In the genomic region with DNA sequence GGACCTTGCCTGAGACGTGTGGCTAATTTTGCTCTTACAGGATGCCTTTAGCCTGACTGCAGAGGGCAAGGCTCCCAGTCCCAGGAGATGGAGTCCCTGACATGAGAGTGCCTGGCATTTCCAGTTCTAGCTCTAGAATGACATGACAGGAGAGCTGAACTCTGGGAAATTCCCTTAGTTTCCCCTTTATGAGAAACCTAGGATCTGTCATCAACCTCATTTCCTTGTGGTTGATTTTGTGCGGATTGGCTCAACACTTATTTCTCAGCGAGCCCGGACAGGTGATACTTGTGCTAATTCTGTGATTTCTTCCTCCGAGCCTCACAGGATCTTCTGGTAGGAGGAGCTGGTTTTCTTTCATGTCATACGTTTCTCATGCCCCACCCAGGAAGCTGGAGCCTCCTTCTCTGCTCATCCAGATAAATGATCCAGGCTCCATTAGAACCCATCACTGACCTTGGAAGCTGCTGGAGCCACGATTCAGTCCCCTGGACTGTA, we compare ENCODE assay signal across 37 cellular contexts. TPM values are rescaled to one million over a fixed set of nuclear protein-coding genes. Genes with fewer than 3 reads are reported as not detected.
"Had no signal": no experiment of that assay in that cellular context is flagged by ENCODE, and none has a peak within 500 bp of the region (broad histone marks: within the 10 kb centered on the region; RNA-seq: fewer than 3 reads in every experiment).

Gene IL36G (plus strand): TSS at position 448 of the 498 bp plus-strand sequence. CDS start 633 bp downstream, outside the sequence.

- H3K36me3 ChIP-seq: adrenal gland, cardiac muscle cell, colonic mucosa, heart right ventricle, lower lobe of right lung, ovary, prostate gland, sigmoid colon, thoracic aorta had no signal

- H3K27me3 Mint-ChIP-seq: activated naive CD8-positive, alpha-beta T cell treated with anti-CD3 and anti-CD28 coated beads for 36 hours had no signal

- H3K27ac ChIP-seq: adrenal gland, body of pancreas, cardiac muscle cell, colonic mucosa, heart right ventricle, lower lobe of right lung, ovary, prostate gland, sigmoid colon, thoracic aorta, VCaP had no signal

- H3K4me3 Mint-ChIP-seq: activated CD4-positive, alpha-beta T cell treated with anti-CD3 and anti-CD28 coated beads, Interleukin-2, amount 10 ng/mL, durations not matched to agents 7 days and 5 days; activated CD8-positive, alpha-beta T cell treated with anti-CD3 and anti-CD28 coated beads for 36 hours; activated naive CD8-positive, alpha-beta T cell treated with anti-CD3 and anti-CD28 coated beads for 36 hours; activated T-cell treated with anti-CD3 and anti-CD28 coated beads, Interleukin-2, amount 50 U/mL, for 4 hours; T-helper 1 cell treated with Interleukin-12 subunit alpha and Interleukin-12 subunit beta and Interleukin-4 antibody, amounts not matched to agents 30 μg/mL and 1 μg/mL, for 36 hours had no signal

- DNase-seq: activated CD4-positive, alpha-beta T cell treated with anti-CD3 and anti-CD28 coated beads, Interleukin-2, amount 10 ng/mL, durations not matched to agents 7 days and 5 days; activated CD8-positive, alpha-beta T cell treated with anti-CD3 and anti-CD28 coated beads for 36 hours; activated naive CD4-positive, alpha-beta T cell treated with Interleukin-2 at 50 U/mL for 16 hours; activated naive CD8-positive, alpha-beta T cell treated with anti-CD3 and anti-CD28 coated beads for 36 hours; activated T-cell treated with anti-CD3 and anti-CD28 coated beads, Interleukin-2, amount 50 U/mL, for 4 hours; adrenal gland; aorta; body of pancreas; cerebellar nuclear complex; colonic mucosa; effector memory CD4-positive, alpha-beta T cell; foreskin fibroblast; heart right ventricle; kidney glomerular epithelial cell; lower lobe of right lung; mucosa of descending colon; ovary; retina; sigmoid colon; SK-N-SH; small intestine; stimulated activated CD4-positive, alpha-beta T cell treated with anti-CD3 and anti-CD28 coated beads, Interleukin-4, amount 100 ng/mL, for 24 hours; stimulated activated naive CD4-positive, alpha-beta T cell; SW 1271; T-helper 9 cell; trophoblast cell had no signal

- H3K27me3 ChIP-seq: cardiac muscle cell, colonic mucosa, ovary, sigmoid colon had no signal

- H3K9me3 ChIP-seq: adrenal gland, body of pancreas, colonic mucosa, heart right ventricle, lower lobe of right lung, mucosa of descending colon, ovary, prostate gland, sigmoid colon, SK-N-SH, thoracic aorta had no signal

- H3K27ac Mint-ChIP-seq: activated CD4-positive, alpha-beta T cell treated with anti-CD3 and anti-CD28 coated beads, Interleukin-2, amount 10 ng/mL, durations not matched to agents 7 days and 5 days; activated CD8-positive, alpha-beta T cell treated with anti-CD3 and anti-CD28 coated beads for 36 hours; activated naive CD8-positive, alpha-beta T cell treated with anti-CD3 and anti-CD28 coated beads for 36 hours; activated T-helper 2 cell treated with anti-CD3 and anti-CD28 coated beads, Interferon-gamma antibody, Interleukin-2, Interleukin-4, amounts not matched to agents 10 μg/mL and 5 μg/mL and 100 μg/mL, durations not matched to agents 14 hours and 24 hours and 36 hours; T-helper 1 cell treated with Interleukin-12 subunit alpha and Interleukin-12 subunit beta and Interleukin-4 antibody, amounts not matched to agents 30 μg/mL and 1 μg/mL, for 36 hours had no signal

- H3K4me3 ChIP-seq: adrenal gland, body of pancreas, cardiac muscle cell, colonic mucosa, heart right ventricle, lower lobe of right lung, mucosa of descending colon, ovary, prostate gland, sigmoid colon, thoracic aorta had no signal

- H3K4me1 ChIP-seq: adrenal gland, body of pancreas, colonic mucosa, heart right ventricle, lower lobe of right lung, prostate gland, sigmoid colon had no signal

- H3K9me3 Mint-ChIP-seq: activated CD4-positive, alpha-beta T cell treated with anti-CD3 and anti-CD28 coated beads, Interleukin-2, amount 10 ng/mL, durations not matched to agents 7 days and 5 days; activated CD8-positive, alpha-beta T cell treated with anti-CD3 and anti-CD28 coated beads for 36 hours; activated naive CD8-positive, alpha-beta T cell treated with anti-CD3 and anti-CD28 coated beads for 36 hours; activated T-cell treated with anti-CD3 and anti-CD28 coated beads, Interleukin-2, amount 50 U/mL, for 4 hours; activated T-helper 2 cell treated with anti-CD3 and anti-CD28 coated beads, Interferon-gamma antibody, Interleukin-2, Interleukin-4, amounts not matched to agents 10 μg/mL and 5 μg/mL and 100 μg/mL, durations not matched to agents 14 hours and 24 hours and 36 hours; T-helper 1 cell treated with Interleukin-12 subunit alpha and Interleukin-12 subunit beta and Interleukin-4 antibody, amounts not matched to agents 30 μg/mL and 1 μg/mL, for 36 hours had no signal

- H3K36me3 Mint-ChIP-seq: activated naive CD8-positive, alpha-beta T cell treated with anti-CD3 and anti-CD28 coated beads for 36 hours had no signal

- ATAC-seq: activated CD8-positive, alpha-beta T cell treated with anti-CD3 and anti-CD28 coated beads for 36 hours; activated T-cell treated with anti-CD3 and anti-CD28 coated beads, Interleukin-2, amount 50 U/mL, for 4 hours; body of pancreas; heart right ventricle; left lobe of liver; lower lobe of right lung; mucosa of descending colon had no signal

RNA-seq across cellular contexts. Expression of gene IL36G, which starts in this region (rescaled TPM):
- total RNA-seq: activated CD4-positive, alpha-beta T cell treated with anti-CD3 and anti-CD28 coated beads, Interleukin-2, amount 10 ng/mL, durations not matched to agents 7 days and 5 days; activated CD8-positive, alpha-beta T cell treated with anti-CD3 and anti-CD28 coated beads for 36 hours; activated naive CD8-positive, alpha-beta T cell treated with anti-CD3 and anti-CD28 coated beads for 36 hours; activated T-cell treated with anti-CD3 and anti-CD28 coated beads, Interleukin-2, amount 50 U/mL, for 4 hours; activated T-helper 2 cell treated with anti-CD3 and anti-CD28 coated beads, Interferon-gamma antibody, Interleukin-2, Interleukin-4, amounts not matched to agents 10 μg/mL and 5 μg/mL and 100 μg/mL, durations not matched to agents 14 hours and 24 hours and 36 hours; adrenal gland; aorta; body of pancreas; dermis microvascular lymphatic vessel endothelial cell; glomerular endothelial cell; heart right ventricle; lower lobe of right lung; mesenteric fat pad; mucosa of descending colon; ovary; prostate gland; sigmoid colon; thoracic aorta had no signal
- polyA plus RNA-seq: adrenal gland, aorta, cardiac muscle cell, heart right ventricle, neural cell, ovary, SK-N-SH, small intestine had no signal
